8 cellular contexts compared by ENCODE assay signal in genomic region chrX:101407748-101408529, GRCh38. TPM values are rescaled to one million over a fixed set of nuclear protein-coding genes. Genes with fewer than 3 reads are reported as not detected.
DNase-seq lines count a peak whose midpoint lies in the region; ATAC-seq, FAIRE-seq and TF ChIP-seq lines count a peak whose summit lies in the region.

Gene GLA, minus strand, starts transcription at chrX:101407925. Its CDS starts 22 bp downstream, at chrX:101407903.
Gene HNRNPH2, plus strand, starts transcription at chrX:101408222. Its CDS starts 3,767 bp downstream, at chrX:101411989.

- H3K36me3 ChIP-seq in adrenal gland (replicated peaks in 1 of 2), result peaks cover 0 to 8% of the 10 kb centered on the region in 2 donors
- peaks cover 0 to 19% (median 12%) of the 10 kb centered on the region in 9 donors for H3K36me3 ChIP-seq in heart left ventricle

- intact Hi-C loops in adrenal gland (cut with DNase I), result no loop called here
- intact Hi-C loops in heart left ventricle (cut with DNase I), result no loop called here

- H3K27me3 ChIP-seq in adrenal gland (no peaks in the 10 kb centered on the region), heart left ventricle (no peaks in the 10 kb centered on the region)

- H3K9me3 ChIP-seq in adrenal gland (replicated peaks in 1 of 3) (no peaks in the 10 kb centered on the region), heart left ventricle (no peaks in the 10 kb centered on the region)

- peak within 1 kb of the TSS; percentile 89 to 98 (median 95) for H3K27ac ChIP-seq in adrenal gland
- peak within 1 kb of the TSS; percentile 84 to 98 (median 91) for H3K27ac ChIP-seq in heart left ventricle

- H3K4me3 Mint-ChIP-seq in type B pancreatic cell, result peak within 1 kb of the TSS; percentile 95

- peaks cover 24% of the 10 kb centered on the region for H3K36me3 Mint-ChIP-seq in type B pancreatic cell

- peak; percentile 99 for FAIRE-seq in GM12891 (lab: Jason Lieb, UNC)

- H3K4me1 Mint-ChIP-seq in type B pancreatic cell (ENCODE audit: unreplicated experiment), result peaks cover 7% of the 10 kb centered on the region

- DNase-seq in GM12891 (ENCODE audit: insufficient read length, low spot score) (peak; percentile 36), NCI-H146 (lab: John Stamatoyannopoulos, UW) (peak; percentile 98), T-helper 1 cell (peak; percentile 64 to 97 (median 81)), adrenal gland (peak; percentile 89 to 99 (median 94)), heart left ventricle (peak; percentile 88 to 92 (median 90)), pons (ENCODE audit: low spot score) (peak; percentile 98), type B pancreatic cell (ENCODE audit: extremely low spot score, unreplicated experiment) (peak; percentile 81)

- no peaks in the 10 kb centered on the region for H3K9me3 Mint-ChIP-seq in type B pancreatic cell

- peaks cover 3% of the 10 kb centered on the region for H3K27me3 Mint-ChIP-seq in type B pancreatic cell

- H3K4me3 ChIP-seq in adrenal gland, result peak within 1 kb of the TSS; percentile 14 to 78 (median 51)
- peak within 1 kb of the TSS; percentile 21 to 97 (median 67) for H3K4me3 ChIP-seq in heart left ventricle

- peaks cover 0 to 21% of the 10 kb centered on the region in 2 donors for H3K4me1 ChIP-seq in adrenal gland (replicated peaks in 1 of 2)
- peaks cover 0 to 33% (median 13%) of the 10 kb centered on the region in 12 donors for H3K4me1 ChIP-seq in heart left ventricle

- TF ChIP-seq POLR2A in GM12891 (IDR thresholded peaks at IDR 0.05; ENCODE audit: low read depth, low read length) (no peak; the same call in none of the 2 replicates), adrenal gland (IDR thresholded peaks at IDR 0.05) (peak; percentile 59 to 81), heart left ventricle (IDR thresholded peaks at IDR 0.05) (peak in 1 of 2 donors; percentile 33)

- peak within 1 kb of the TSS; percentile 99 for H3K27ac Mint-ChIP-seq in type B pancreatic cell

- TF ChIP-seq CTCF in adrenal gland (IDR thresholded peaks at IDR 0.05), result peak in 4 of 6 experiments; percentile 3 to 56 (median 32)
- TF ChIP-seq CTCF in heart left ventricle (IDR thresholded peaks at IDR 0.05), result peak in 3 of 12 donors; percentile 9 to 17 (median 10)
- peak; percentile 51 for TF ChIP-seq CTCF in type B pancreatic cell (conservative IDR thresholded peaks at IDR 0.05)

- ATAC-seq in HG02852 (IDR thresholded peaks at IDR 0.05; ENCODE audit: unreplicated experiment) (peak; percentile 91), heart left ventricle (peak; percentile 98 to 99 (median 99))

- WGBS in adrenal gland, 4 donors, result 0 to 33% (median 12%) methylated on average over 11 to 47 of the region's 47 CpGs
- WGBS in heart left ventricle, 4 donors, result 0 to 39% (median 16%) methylated on average over 43 to 47 of the region's 47 CpGs

TF ChIP-seq in GM12891, 5 proteins besides CTCF, POLR2A, EP300 and RAD21:
- TF ChIP-seq PAX5 (IDR thresholded peaks at IDR 0.05; ENCODE audit: insufficient read depth, low read length, severe bottlenecking), result no peak
- 0 out of 2 replicates have a peak, but pooled peaks have one; percentile 49 for TF ChIP-seq POLR2AphosphoS5 (IDR thresholded peaks at IDR 0.05; ENCODE audit: low read depth, low read length)
- peak; percentile 33 for TF ChIP-seq TAF1 (IDR thresholded peaks at IDR 0.05; ENCODE audit: low read depth, low read length)
- TF ChIP-seq POU2F2 (IDR thresholded peaks at IDR 0.05; ENCODE audit: low read depth, low read length), result no peak
- peak; percentile 68 for TF ChIP-seq SPI1 (IDR thresholded peaks at IDR 0.05; ENCODE audit: low read depth, low read length)
TF ChIP-seq in GM12891: peak in this region for 3.

RNA-seq across cellular contexts. Expression of gene GLA, which starts in this region (rescaled TPM):
- polyA plus RNA-seq in GM12891 (2012; ENCODE audit: low read depth, missing spikeins), result 20.4 TPM
- total RNA-seq in adrenal gland (10 to 100 TPM; 18.5 to 54.4 (median 43.0) TPM), heart left ventricle (10 to 100 TPM in 7 of 9 donors, 1 to 10 TPM in 2; 5.2 to 27.5 (median 11.1) TPM), type B pancreatic cell (ENCODE audit: low replicate concordance) (39.5 and 44.8 TPM in 2 replicates)
- polyA plus RNA-seq in adrenal gland (100 to 1,000 TPM in 1 of 3 donors, 10 to 100 TPM in 2; 70.4 to 123 (median 91.5) TPM), heart left ventricle (10 to 100 TPM; 16.4 to 19.9 TPM)

RNA-seq across cellular contexts. Expression of gene HNRNPH2, which starts in this region (rescaled TPM):
- polyA plus RNA-seq in GM12891 (2012; ENCODE audit: low read depth, missing spikeins), result 41.6 TPM
- total RNA-seq in adrenal gland (100 to 1,000 TPM in 2 of 8 donors, 10 to 100 TPM in 6; 46.0 to 106 (median 69.9) TPM), heart left ventricle (10 to 100 TPM; 36.5 to 71.8 (median 56.8) TPM), type B pancreatic cell (ENCODE audit: low replicate concordance) (68.3 and 76.0 TPM in 2 replicates)
- polyA plus RNA-seq in adrenal gland (100 to 1,000 TPM in 1 of 3 donors, 10 to 100 TPM in 2; 44.3 to 182 (median 55.0) TPM), heart left ventricle (10 to 100 TPM; 37.0 to 71.9 TPM)

Comparison
In these comparisons a context has a peak if more than half of its experiments do, and no peak if none do; other contexts are left out.
1. Peak in every context shown above with its lines: DNase-seq, ATAC-seq, H3K4me3 ChIP-seq and H3K27ac ChIP-seq.
2. DNase-seq: peak in every context shown above with its lines; median percentile 98 in NCI-H146; 98 in pons; 94 in adrenal gland; 90 in heart left ventricle; 81 in T-helper 1 cell; 81 in type B pancreatic cell; 36 in GM12891.